Comparison of ENCODE assay signal across 8 cellular contexts in the genomic region with DNA sequence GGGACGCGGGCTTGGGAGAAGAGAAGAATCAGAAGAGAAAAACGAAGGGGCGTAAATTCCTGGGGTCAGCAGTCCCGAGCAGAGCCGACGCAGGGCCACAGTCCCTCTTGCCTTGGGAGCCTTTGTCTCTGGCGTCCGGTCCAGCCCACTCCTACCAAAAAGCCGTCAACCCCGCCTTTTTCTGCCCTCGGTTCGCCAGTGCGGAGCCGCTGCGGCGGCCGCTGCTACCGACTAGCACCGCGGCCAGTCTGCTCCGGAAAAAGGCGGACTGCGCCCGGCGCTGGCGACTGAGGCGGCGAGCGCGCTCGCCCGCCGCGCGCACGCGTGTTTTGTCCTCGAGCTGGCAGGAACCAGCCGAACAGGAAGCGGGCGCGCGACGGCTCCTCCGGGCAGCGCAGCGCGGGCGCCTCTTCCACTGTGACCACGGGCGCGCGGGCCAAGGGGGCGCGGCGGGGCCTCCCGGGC. TPM values are rescaled to one million over a fixed set of nuclear protein-coding genes. Genes with fewer than 3 reads are reported as not detected.
DNase-seq lines count a peak whose midpoint lies in the region; ATAC-seq and TF ChIP-seq lines count a peak whose summit lies in the region.

No MANE protein-coding gene starts in this region.

- H3K27ac Mint-ChIP-seq in activated naive CD4-positive, alpha-beta T cell treated with anti-CD3 and anti-CD28 coated beads for 36 hours: peak overlapping the region; percentile 99
- peak overlapping the region; percentile 99 for H3K27ac Mint-ChIP-seq in activated CD8-positive, alpha-beta T cell treated with anti-CD3 and anti-CD28 coated beads, Interleukin-2, amount 10 ng/mL, durations not matched to agents 7 days and 5 days

- H3K4me1 Mint-ChIP-seq in activated naive CD4-positive, alpha-beta T cell treated with anti-CD3 and anti-CD28 coated beads for 36 hours (ENCODE audit: low read depth): peaks cover 63% of the 10 kb centered on the region
- peaks cover 52% of the 10 kb centered on the region for H3K4me1 Mint-ChIP-seq in activated CD8-positive, alpha-beta T cell treated with anti-CD3 and anti-CD28 coated beads, Interleukin-2, amount 10 ng/mL, durations not matched to agents 7 days and 5 days (ENCODE audit: low read depth)

- CTCF ChIA-PET in activated naive CD4-positive, alpha-beta T cell treated with anti-CD3 and anti-CD28 coated beads for 36 hours (lab: Charles Lee): interaction anchor here (0.8 to 2.3 kb wide), 5 partner anchors 8 to 69 kb away, joined by 3 to 11 read pairs (median 7); a partner anchor contains a TSS
- CTCF ChIA-PET in activated CD8-positive, alpha-beta T cell treated with anti-CD3 and anti-CD28 coated beads, Interleukin-2, amount 10 ng/mL, durations not matched to agents 7 days and 5 days (lab: Charles Lee): interaction anchor here (0.6 to 2.9 kb wide), 20 partner anchors 9 to 605 kb away, joined by 3 to 30 read pairs (median 4); a partner anchor contains a TSS

- peak overlapping the region; percentile 63 to 99 (median 90) for H3K4me3 ChIP-seq in heart left ventricle
- peak overlapping the region; percentile 89 for H3K4me3 ChIP-seq in rectal smooth muscle tissue (ENCODE audit: low read length)

- H3K9me3 ChIP-seq in heart left ventricle: no peaks in the 10 kb centered on the region

- no peaks in the 10 kb centered on the region for H3K27me3 Mint-ChIP-seq in activated naive CD4-positive, alpha-beta T cell treated with anti-CD3 and anti-CD28 coated beads for 36 hours (ENCODE audit: low read depth)
- no peaks in the 10 kb centered on the region for H3K27me3 Mint-ChIP-seq in activated CD8-positive, alpha-beta T cell treated with anti-CD3 and anti-CD28 coated beads, Interleukin-2, amount 10 ng/mL, durations not matched to agents 7 days and 5 days (ENCODE audit: low read depth)

- H3K36me3 ChIP-seq in heart left ventricle (peaks cover 0 to 39% (median 31%) of the 10 kb centered on the region in 9 donors), rectal smooth muscle tissue (ENCODE audit: control insufficient read depth, insufficient read depth, low read length) (peaks cover 17% of the 10 kb centered on the region)

- H3K9me3 Mint-ChIP-seq in activated naive CD4-positive, alpha-beta T cell treated with anti-CD3 and anti-CD28 coated beads for 36 hours: no peaks in the 10 kb centered on the region
- no peaks in the 10 kb centered on the region for H3K9me3 Mint-ChIP-seq in activated CD8-positive, alpha-beta T cell treated with anti-CD3 and anti-CD28 coated beads, Interleukin-2, amount 10 ng/mL, durations not matched to agents 7 days and 5 days (ENCODE audit: insufficient read depth)

- intact Hi-C loops in activated naive CD4-positive, alpha-beta T cell treated with anti-CD3 and anti-CD28 coated beads for 36 hours (cut with micrococcal nuclease): loop anchor here (1.0 to 10.0 kb wide), 14 partner anchors 55 to 1887 kb away; a partner anchor contains a TSS
- intact Hi-C loops in heart left ventricle (cut with DNase I): loop anchor here in 9 of 10 donors (1.0 to 10.0 kb wide), 10 partner anchors 55 to 608 kb away; a partner anchor contains a TSS

- no peak for DNase-seq in activated naive CD4-positive, alpha-beta T cell treated with anti-CD3 and anti-CD28 coated beads for 36 hours
- DNase-seq in activated naive CD4-positive, alpha-beta T cell treated with anti-CD3 and anti-CD28 coated beads, Interleukin-2, amount 50 U/mL, for 16 hours: no peak
- DNase-seq in activated CD8-positive, alpha-beta T cell treated with anti-CD3 and anti-CD28 coated beads, Interleukin-2, amount 10 ng/mL, durations not matched to agents 7 days and 5 days: peak; percentile 81
- DNase-seq in heart left ventricle (no peak), HuH-7 (ENCODE audit: low spot score) (no peak), NCI-H82 treated with DMSO at 0.1 percent for 48 hours (lab: John Stamatoyannopoulos, UW; ENCODE audit: unreplicated experiment) (no peak)

- no peak for TF ChIP-seq POLR2A in heart left ventricle (IDR thresholded peaks at IDR 0.05)

- 0 to 1% (median 0%) methylated on average over 11 to 58 of the region's 58 CpGs for WGBS in heart left ventricle, 4 donors

- peaks cover 0 to 56% (median 31%) of the 10 kb centered on the region in 12 donors for H3K4me1 ChIP-seq in heart left ventricle
- H3K4me1 ChIP-seq in rectal smooth muscle tissue (ENCODE audit: control insufficient read depth, insufficient read depth, low read length): peaks cover 23% of the 10 kb centered on the region

- H3K27ac ChIP-seq in heart left ventricle (peak overlapping the region; percentile 91 to 100 (median 98)), rectal smooth muscle tissue (ENCODE audit: low read depth, low read length) (peak overlapping the region; percentile 91)

- peak; percentile 9 for ATAC-seq in HG03457 (IDR thresholded peaks at IDR 0.05; ENCODE audit: unreplicated experiment)
- ATAC-seq in activated CD8-positive, alpha-beta T cell treated with anti-CD3 and anti-CD28 coated beads, Interleukin-2, amount 10 ng/mL, durations not matched to agents 7 days and 5 days: peak; percentile 37
- peak; percentile 0 to 24 (median 12) for ATAC-seq in heart left ventricle

- H3K27me3 ChIP-seq in heart left ventricle: no peaks in the 10 kb centered on the region
- H3K27me3 ChIP-seq in rectal smooth muscle tissue (ENCODE audit: control insufficient read depth, insufficient read depth, low read length): no peaks in the 10 kb centered on the region

- POLR2A ChIA-PET in activated CD8-positive, alpha-beta T cell treated with anti-CD3 and anti-CD28 coated beads, Interleukin-2, amount 10 ng/mL, durations not matched to agents 7 days and 5 days (lab: Charles Lee): interaction anchor here (0.7 to 4.0 kb wide), 19 partner anchors 9 to 855 kb away, joined by 3 to 120 read pairs (median 4); a partner anchor contains a TSS

- H3K36me3 Mint-ChIP-seq in activated naive CD4-positive, alpha-beta T cell treated with anti-CD3 and anti-CD28 coated beads for 36 hours (ENCODE audit: low read depth): peaks cover 62% of the 10 kb centered on the region
- peaks cover 74% of the 10 kb centered on the region for H3K36me3 Mint-ChIP-seq in activated CD8-positive, alpha-beta T cell treated with anti-CD3 and anti-CD28 coated beads, Interleukin-2, amount 10 ng/mL, durations not matched to agents 7 days and 5 days (ENCODE audit: low read depth)

- peak overlapping the region; percentile 93 for H3K4me3 Mint-ChIP-seq in activated naive CD4-positive, alpha-beta T cell treated with anti-CD3 and anti-CD28 coated beads for 36 hours
- H3K4me3 Mint-ChIP-seq in activated CD8-positive, alpha-beta T cell treated with anti-CD3 and anti-CD28 coated beads, Interleukin-2, amount 10 ng/mL, durations not matched to agents 7 days and 5 days: peak overlapping the region; percentile 99

- H3K9ac ChIP-seq in rectal smooth muscle tissue (ENCODE audit: low read length): peak overlapping the region; percentile 79

- TF ChIP-seq CTCF in heart left ventricle (IDR thresholded peaks at IDR 0.05): peak in 1 of 12 donors; percentile 1

RNA-seq across cellular contexts. Expression of a gene that starts 0.5 kb away (rescaled TPM):
- 100 to 1,000 TPM; 256 to 267 TPM for total RNA-seq in activated naive CD4-positive, alpha-beta T cell treated with anti-CD3 and anti-CD28 coated beads for 36 hours
- 100 to 1,000 TPM; 331 TPM for total RNA-seq in activated CD8-positive, alpha-beta T cell treated with anti-CD3 and anti-CD28 coated beads, Interleukin-2, amount 10 ng/mL, durations not matched to agents 7 days and 5 days
- 100 to 1,000 TPM in 8 of 9 donors, 10 to 100 TPM in 1; 90.8 to 184 (median 142) TPM for total RNA-seq in heart left ventricle
- 100 to 1,000 TPM; 120 to 236 TPM for polyA plus RNA-seq in heart left ventricle

RNA-seq across cellular contexts. Expression of a gene that starts 0.6 kb away (rescaled TPM):
- 10 to 100 TPM; 55.1 to 56.3 TPM for total RNA-seq in activated naive CD4-positive, alpha-beta T cell treated with anti-CD3 and anti-CD28 coated beads for 36 hours
- 10 to 100 TPM; 45.0 to 45.3 TPM for total RNA-seq in activated CD8-positive, alpha-beta T cell treated with anti-CD3 and anti-CD28 coated beads, Interleukin-2, amount 10 ng/mL, durations not matched to agents 7 days and 5 days
- 10 to 100 TPM; 15.1 to 20.5 (median 17.3) TPM for total RNA-seq in heart left ventricle
- polyA plus RNA-seq in heart left ventricle: 10 to 100 TPM; 17.7 to 37.0 TPM

RNA-seq across cellular contexts. Expression of a gene that starts 56.0 kb away (rescaled TPM):
- total RNA-seq in activated naive CD4-positive, alpha-beta T cell treated with anti-CD3 and anti-CD28 coated beads for 36 hours: 100 to 1,000 TPM; 340 to 367 TPM
- 100 to 1,000 TPM; 405 to 406 TPM for total RNA-seq in activated CD8-positive, alpha-beta T cell treated with anti-CD3 and anti-CD28 coated beads, Interleukin-2, amount 10 ng/mL, durations not matched to agents 7 days and 5 days
- 100 to 1,000 TPM in 7 of 9 donors, 10 to 100 TPM in 2; 33.8 to 150 (median 122) TPM for total RNA-seq in heart left ventricle
- 100 to 1,000 TPM; 100 to 127 TPM for polyA plus RNA-seq in heart left ventricle
